Comparison of ENCODE assay signal across 10 cellular contexts in the genomic region with DNA sequence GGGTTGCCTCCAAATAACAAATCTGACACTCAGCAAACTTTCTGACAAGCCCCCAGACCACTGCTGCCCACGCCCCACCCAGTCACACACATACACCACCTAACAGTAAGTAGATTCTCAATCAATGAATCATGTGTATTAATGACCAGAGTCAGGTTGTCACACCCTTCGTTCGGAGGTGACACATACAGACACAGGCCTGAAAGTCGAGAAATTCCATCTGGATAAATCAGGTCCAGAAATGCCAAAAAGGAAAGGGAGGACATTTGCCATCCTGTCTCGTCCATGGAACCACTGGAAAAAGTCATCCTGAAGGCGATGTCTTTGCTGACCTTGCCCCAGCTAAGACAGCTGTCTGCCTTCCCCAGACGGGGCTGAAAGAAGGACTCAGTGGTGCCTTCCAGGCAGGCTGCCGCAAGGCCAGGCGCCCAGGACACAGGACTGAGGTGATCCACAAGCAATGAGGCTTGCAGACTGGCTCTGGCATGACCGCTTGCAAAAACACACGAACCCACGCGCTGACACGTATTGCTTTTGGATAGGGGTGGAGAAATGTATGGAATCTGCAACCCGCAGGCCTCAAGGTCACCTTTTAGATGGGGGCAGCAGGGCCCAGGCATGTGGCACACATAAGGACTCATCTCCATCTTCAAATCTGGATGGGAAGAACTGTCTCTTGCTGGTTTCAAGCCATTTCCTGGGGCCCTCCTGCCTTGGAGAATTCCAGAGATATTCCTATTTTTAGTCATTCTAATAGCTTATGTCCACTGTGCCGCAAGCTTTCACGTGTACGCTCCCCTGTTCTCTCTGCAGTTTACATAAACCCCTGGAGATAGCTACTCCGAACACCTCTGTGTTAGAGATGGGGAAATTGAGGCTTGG. TPM values are rescaled to one million over a fixed set of nuclear protein-coding genes. Genes with fewer than 3 reads are reported as not detected.
DNase-seq lines count a peak whose midpoint lies in the region; ATAC-seq and TF ChIP-seq lines count a peak whose summit lies in the region.
"Had no signal": no experiment of that assay in that cellular context is flagged by ENCODE, and none has a peak within 500 bp of the region (broad histone marks: within the 10 kb centered on the region; RNA-seq: fewer than 3 reads in every experiment).

No MANE protein-coding gene starts in this region.

- H3K4me1 Mint-ChIP-seq in activated naive CD8-positive, alpha-beta T cell treated with anti-CD3 and anti-CD28 coated beads, Interleukin-2, amount 50 U/mL, for 24 hours = peaks cover 100% of the 10 kb centered on the region

- in situ Hi-C loops in transverse colon (cut with MboI; ENCODE audit: low pct_ligation_motif_present in 1 of 4, low pct_unique_long_range_greater_than_20kb in 1 of 4, low sequenced_read_pairs in 3 of 4) = no loop called here

- ATAC-seq in Right ventricle myocardium superior (ENCODE audit: poor library complexity) (no peak), HG03175 (IDR thresholded peaks at IDR 0.05; ENCODE audit: unreplicated experiment) (no peak)
- no peak for ATAC-seq in activated naive CD8-positive, alpha-beta T cell treated with anti-CD3 and anti-CD28 coated beads, Interleukin-2, amount 50 U/mL, for 24 hours

- CTCF ChIA-PET in GM10248 (lab: Yijun Ruan, JAX) = interaction anchor here (0.8 to 2.4 kb wide), 3 partner anchors 8 to 61 kb away, joined by 3 to 7 read pairs (median 3); partner anchors contain the start of gene NFATC2

- peaks cover 33% of the 10 kb centered on the region for H3K36me3 Mint-ChIP-seq in activated naive CD8-positive, alpha-beta T cell treated with anti-CD3 and anti-CD28 coated beads, Interleukin-2, amount 50 U/mL, for 24 hours (ENCODE audit: low read depth)

- H3K27me3 Mint-ChIP-seq in activated naive CD8-positive, alpha-beta T cell treated with anti-CD3 and anti-CD28 coated beads, Interleukin-2, amount 50 U/mL, for 24 hours = no peaks in the 10 kb centered on the region
- H3K27me3 Mint-ChIP-seq: naive B cell had no signal

- intact Hi-C loops in Right ventricle myocardium superior (cut with DNase I) (no loop called here), transverse colon (cut with DNase I; ENCODE audit: low total_unique reads) (no loop called here)

- H3K9me3 ChIP-seq in cardiac muscle cell (ENCODE audit: low read depth) = no peaks in the 10 kb centered on the region
- H3K9me3 ChIP-seq in transverse colon = no peaks in the 10 kb centered on the region

- no peak for TF ChIP-seq EP300 in transverse colon (IDR thresholded peaks at IDR 0.05; ENCODE audit: low read depth)

- TF ChIP-seq CTCF in cardiac muscle cell (IDR thresholded peaks at IDR 0.05; ENCODE audit: low read depth, low read length) = no peak
- no peak for TF ChIP-seq CTCF in kidney epithelial cell (IDR thresholded peaks at IDR 0.05; ENCODE audit: insufficient read depth, low read length, poor library complexity, severe bottlenecking)
- TF ChIP-seq CTCF in transverse colon (IDR thresholded peaks at IDR 0.05) = no peak
- no peak for TF ChIP-seq CTCF in GM10248 (IDR thresholded peaks at IDR 0.05; ENCODE audit: control extremely low read depth, extremely low read depth, low read depth, missing control alignments)

- peaks cover 72% of the 10 kb centered on the region for H3K4me1 ChIP-seq in cardiac muscle cell (ENCODE audit: low read depth)
- peaks cover 0 to 16% (median 0%) of the 10 kb centered on the region in 4 donors for H3K4me1 ChIP-seq in transverse colon

- H3K27me3 ChIP-seq in cardiac muscle cell (no peaks in the 10 kb centered on the region), kidney epithelial cell (ENCODE audit: control insufficient read depth, insufficient read depth, low read length) (no peaks in the 10 kb centered on the region), transverse colon (no peaks in the 10 kb centered on the region)

- no peak overlapping the region for H3K4me3 ChIP-seq in cardiac muscle cell
- no peak overlapping the region for H3K4me3 ChIP-seq in kidney epithelial cell (ENCODE audit: low read depth, low read length)
- no peak overlapping the region for H3K4me3 ChIP-seq in transverse colon

- POLR2A ChIA-PET in GM10248 (lab: Yijun Ruan, JAX) = no interaction called here

- 88 to 92% methylated on average over 4 to 19 of the region's 19 CpGs for WGBS in transverse colon (ENCODE audit: low coverage in 1 of 2), 2 donors

- H3K36me3 ChIP-seq in cardiac muscle cell (no peaks in the 10 kb centered on the region), kidney epithelial cell (ENCODE audit: control insufficient read depth, insufficient read depth, low read length) (no peaks in the 10 kb centered on the region), transverse colon (no peaks in the 10 kb centered on the region)

- no peaks in the 10 kb centered on the region for H3K9me3 Mint-ChIP-seq in activated naive CD8-positive, alpha-beta T cell treated with anti-CD3 and anti-CD28 coated beads, Interleukin-2, amount 50 U/mL, for 24 hours

- H3K27ac ChIP-seq in cardiac muscle cell (peak overlapping the region; percentile 81), transverse colon (peak overlapping the region; percentile 37 to 62 (median 51))

- H3K4me3 Mint-ChIP-seq in activated naive CD8-positive, alpha-beta T cell treated with anti-CD3 and anti-CD28 coated beads, Interleukin-2, amount 50 U/mL, for 24 hours = peak overlapping the region; percentile 1

- peak overlapping the region; percentile 97 for H3K27ac Mint-ChIP-seq in activated naive CD8-positive, alpha-beta T cell treated with anti-CD3 and anti-CD28 coated beads, Interleukin-2, amount 50 U/mL, for 24 hours

- DNase-seq in cardiac muscle cell (ENCODE audit: low read depth in 1 of 2, low spot score in 1 of 2) (no peak), Right ventricle myocardium superior (no peak), kidney epithelial cell (ENCODE audit: low read depth) (peak; percentile 43), transverse colon (no peak), GM10248 (ENCODE audit: extremely low spot score) (no peak), NCI-H146 (lab: John Stamatoyannopoulos, UW) (no peak)
- DNase-seq in activated naive CD8-positive, alpha-beta T cell treated with anti-CD3 and anti-CD28 coated beads, Interleukin-2, amount 50 U/mL, for 24 hours = no peak
- DNase-seq: naive B cell, SHP77 had no signal

- no peak for TF ChIP-seq POLR2A in transverse colon (IDR thresholded peaks at IDR 0.05)

RNA-seq across cellular contexts. Expression of gene NFATC2, which starts 9.0 kb away (rescaled TPM):
- total RNA-seq in cardiac muscle cell (9.2 and 17.0 TPM in 2 replicates), Right ventricle myocardium superior (2.0 TPM), kidney epithelial cell (2.9 and 3.2 TPM in 2 replicates), transverse colon (10 to 100 TPM in 3 of 4 donors, 1 to 10 TPM in 1; 5.3 to 22.5 (median 11.5) TPM)
- 5.8 and 11.3 TPM in 2 replicates for polyA plus RNA-seq in cardiac muscle cell
